Comparison of ENCODE assay signal across 1 cellular context in genomic region chr3:167734498-167735232, GRCh38.
A peak's percentile ranks its signal among the peaks of the same experiment; 100 is the strongest.
TF ChIP-seq lines count a peak whose summit lies in the region.

PDCD10 (minus strand) TSS chr3:167734892; CDS start chr3:167720157, 14,735 bp downstream.

TF ChIP-seq in HEK293, 187 proteins besides CTCF, POLR2A, EP300 and RAD21 (continued from another document and continues in another):
- TF ChIP-seq ZNF18 (tag by site-specific recombination; IDR thresholded peaks at IDR 0.05) (peak; percentile 91), ZNF76 (tag by site-specific recombination; IDR thresholded peaks at IDR 0.05; ENCODE audit: borderline replicate concordance, low read depth) (peak; percentile 95), KLF9 (tag by site-specific recombination; IDR thresholded peaks at IDR 0.05; ENCODE audit: low read depth) (no peak), ZNF707 (tag by site-specific recombination; IDR thresholded peaks at IDR 0.05) (no peak), KLF8 (tag by site-specific recombination; IDR thresholded peaks at IDR 0.05) (no peak; the same call in none of the 2 replicates), ZNF501 (tag by site-specific recombination; IDR thresholded peaks at IDR 0.05) (peak; percentile 74), ZNF26 (tag by site-specific recombination; IDR thresholded peaks at IDR 0.05) (no peak), ZNF514 (tag by site-specific recombination; IDR thresholded peaks at IDR 0.05) (no peak), ZNF704 (tag by site-specific recombination; IDR thresholded peaks at IDR 0.05) (no peak), ELK4 (IDR thresholded peaks at IDR 0.05; ENCODE audit: borderline replicate concordance, low read depth, low read length) (no peak), ZSCAN23 (tag by site-specific recombination; IDR thresholded peaks at IDR 0.05) (no peak), TRIM28 (IDR thresholded peaks at IDR 0.05; ENCODE audit: borderline replicate concordance, low read length) (no peak), ZSCAN30 (tag by site-specific recombination; IDR thresholded peaks at IDR 0.05) (no peak), KLF1 (tag by site-specific recombination; IDR thresholded peaks at IDR 0.05) (peak; percentile 87), ZBTB8A (tag by site-specific recombination; IDR thresholded peaks at IDR 0.05) (peak; percentile 99), INSM2 (tag by site-specific recombination; IDR thresholded peaks at IDR 0.05) (no peak), OSR2 (tag by site-specific recombination; IDR thresholded peaks at IDR 0.05) (no peak), SP2 (tag by site-specific recombination; IDR thresholded peaks at IDR 0.05) (peak; percentile 97), ZBTB20 (tag by site-specific recombination; IDR thresholded peaks at IDR 0.05) (peak; percentile 80), ZNF664 (tag by site-specific recombination; IDR thresholded peaks at IDR 0.05) (no peak), ZNF169 (tag by site-specific recombination; IDR thresholded peaks at IDR 0.05) (no peak), ZNF416 (tag by site-specific recombination; IDR thresholded peaks at IDR 0.05) (no peak), ZNF16 (tag by site-specific recombination; IDR thresholded peaks at IDR 0.05; ENCODE audit: low read depth) (no peak), BCL11A (tag by site-specific recombination; IDR thresholded peaks at IDR 0.05; ENCODE audit: low read depth) (no peak), GLIS2 (tag by site-specific recombination; IDR thresholded peaks at IDR 0.05) (no peak), ZNF341 (tag by site-specific recombination; IDR thresholded peaks at IDR 0.05; ENCODE audit: low read depth) (peak; percentile 59), ZNF449 (tag by site-specific recombination; IDR thresholded peaks at IDR 0.05) (no peak), ZFP41 (tag by site-specific recombination; IDR thresholded peaks at IDR 0.05; ENCODE audit: borderline replicate concordance) (no peak), ZNF214 (tag by site-specific recombination; IDR thresholded peaks at IDR 0.05; ENCODE audit: borderline replicate concordance) (no peak), ZSCAN16 (tag by site-specific recombination; IDR thresholded peaks at IDR 0.05) (no peak), ZNF132 (tag by site-specific recombination; IDR thresholded peaks at IDR 0.05; ENCODE audit: borderline replicate concordance) (no peak), ZNF624 (tag by site-specific recombination; IDR thresholded peaks at IDR 0.05) (no peak), ZNF701 (tag by site-specific recombination; IDR thresholded peaks at IDR 0.05) (no peak), ZNF558 (tag by site-specific recombination; IDR thresholded peaks at IDR 0.05) (no peak), ZBTB44 (tag by site-specific recombination; IDR thresholded peaks at IDR 0.05) (no peak), ZNF10 (tag by site-specific recombination; IDR thresholded peaks at IDR 0.05) (no peak), ZNF311 (tag by site-specific recombination; IDR thresholded peaks at IDR 0.05; ENCODE audit: borderline replicate concordance) (no peak), ZNF677 (tag by site-specific recombination; IDR thresholded peaks at IDR 0.05) (no peak), ZBTB21 (tag by site-specific recombination; IDR thresholded peaks at IDR 0.05) (no peak), SP3 (tag by site-specific recombination; IDR thresholded peaks at IDR 0.05) (peak; percentile 89), ZNF549 (tag by site-specific recombination; IDR thresholded peaks at IDR 0.05) (no peak), ZNF692 (tag by site-specific recombination; IDR thresholded peaks at IDR 0.05) (0 out of 2 replicates have a peak, but pooled peaks have one; percentile 25), ZNF280D (tag by site-specific recombination; IDR thresholded peaks at IDR 0.05) (no peak), ZNF37A (tag by site-specific recombination; IDR thresholded peaks at IDR 0.05) (no peak), ZNF223 (tag by site-specific recombination; IDR thresholded peaks at IDR 0.05) (no peak), ZNF335 (tag by site-specific recombination; conservative IDR thresholded peaks at IDR 0.05) (peak; percentile 95), ZNF266 (tag by site-specific recombination; IDR thresholded peaks at IDR 0.05; ENCODE audit: low read depth) (no peak), KLF17 (tag by site-specific recombination; IDR thresholded peaks at IDR 0.05) (peak; percentile 73; the same call in 1 of the 2 replicates), PBX3 (CRISPR knock-in tag; IDR thresholded peaks at IDR 0.05) (no peak), ZBTB7A (tag by site-specific recombination; IDR thresholded peaks at IDR 0.05; ENCODE audit: low read depth) (no peak), ZNF433 (tag by site-specific recombination; IDR thresholded peaks at IDR 0.05; ENCODE audit: low read depth) (no peak)
